ENCODE assay signal across 8 cellular contexts in the genomic region with DNA sequence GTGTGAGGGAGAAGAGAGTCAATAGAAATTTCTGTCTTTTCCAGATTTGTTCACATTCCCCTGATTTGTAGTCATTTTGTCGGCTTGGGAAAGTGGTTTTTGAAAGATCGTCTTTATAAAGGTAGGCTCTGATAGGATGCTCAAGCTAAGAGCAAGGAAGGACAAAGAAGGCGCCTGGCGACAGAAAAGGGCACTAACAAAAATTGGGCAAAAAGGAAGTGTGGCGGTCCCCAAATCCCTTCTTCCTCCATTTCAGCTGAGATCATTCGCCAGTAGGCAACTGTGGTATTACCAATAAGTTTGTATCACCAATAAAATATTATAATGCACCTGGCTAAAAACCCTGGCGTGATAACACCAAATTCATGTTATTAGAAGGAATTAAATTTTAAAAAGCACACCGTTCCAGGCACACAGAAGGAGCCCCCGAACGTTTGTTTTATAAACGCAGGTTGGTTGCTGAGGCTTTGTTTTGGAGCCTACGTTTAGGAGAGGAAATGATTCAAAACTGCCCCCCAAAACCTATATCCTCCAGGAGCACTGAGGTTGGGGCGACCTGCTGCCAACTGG. TPM values are rescaled to one million over a fixed set of nuclear protein-coding genes. Genes with fewer than 3 reads are reported as not detected.
DNase-seq lines count a peak whose midpoint lies in the region; ATAC-seq and TF ChIP-seq lines count a peak whose summit lies in the region.

No MANE protein-coding gene starts in this region.

- peaks cover 6 to 48% (median 22%) of the 10 kb centered on the region in 4 donors for H3K4me1 ChIP-seq in stomach

- H3K4me3 ChIP-seq in stomach: peak overlapping the region; percentile 75 to 84 (median 80)

- H3K27me3 ChIP-seq in stomach: no peaks in the 10 kb centered on the region

- no peak for TF ChIP-seq POLR2A in stomach (IDR thresholded peaks at IDR 0.05)

- 40 to 48% (median 44%) methylated on average over 13 of the region's 13 CpGs for WGBS in stomach, 5 donors

- no peak for TF ChIP-seq CTCF in stomach (IDR thresholded peaks at IDR 0.05)

- peak overlapping the region; percentile 86 for H3K4me3 Mint-ChIP-seq in activated T-helper 2 cell treated with anti-CD3 and anti-CD28 coated beads, Interferon-gamma antibody, Interleukin-2, Interleukin-4, amounts not matched to agents 10 μg/mL and 5 μg/mL and 100 μg/mL, durations not matched to agents 14 hours and 24 hours and 36 hours (ENCODE audit: low read depth)
- H3K4me3 Mint-ChIP-seq in immature natural killer cell: peak overlapping the region; percentile 78 to 96 (median 91)

- no peaks in the 10 kb centered on the region for H3K9me3 Mint-ChIP-seq in activated T-helper 2 cell treated with anti-CD3 and anti-CD28 coated beads, Interferon-gamma antibody, Interleukin-2, Interleukin-4, amounts not matched to agents 10 μg/mL and 5 μg/mL and 100 μg/mL, durations not matched to agents 14 hours and 24 hours and 36 hours
- H3K9me3 Mint-ChIP-seq in immature natural killer cell: no peaks in the 10 kb centered on the region

- intact Hi-C loops in activated T-helper 2 cell treated with anti-CD3 and anti-CD28 coated beads, Interferon-gamma antibody, Interleukin-2, Interleukin-4, amounts not matched to agents 10 μg/mL and 5 μg/mL and 100 μg/mL, durations not matched to agents 14 hours and 24 hours and 36 hours (cut with micrococcal nuclease): loop anchor here (1.0 to 5.0 kb wide), 5 partner anchors 57 to 473 kb away; partner anchors contain the start of genes EPB41L5 and TMEM177
- intact Hi-C loops in stomach (cut with DNase I; ENCODE audit: low total_unique reads): loop anchor here (10.0 kb wide), 1 partner anchor 66 kb away; no protein-coding TSS in a partner anchor
- intact Hi-C loops in sciatic nerve (cut with DNase I): no loop called here

- peaks cover 3% of the 10 kb centered on the region for H3K36me3 Mint-ChIP-seq in activated T-helper 2 cell treated with anti-CD3 and anti-CD28 coated beads, Interferon-gamma antibody, Interleukin-2, Interleukin-4, amounts not matched to agents 10 μg/mL and 5 μg/mL and 100 μg/mL, durations not matched to agents 14 hours and 24 hours and 36 hours (ENCODE audit: low read depth)
- no peaks in the 10 kb centered on the region for H3K36me3 Mint-ChIP-seq in immature natural killer cell

- H3K27ac ChIP-seq in stomach: peak overlapping the region; percentile 93 to 97 (median 95)

- H3K36me3 ChIP-seq in stomach: no peaks in the 10 kb centered on the region

- no peaks in the 10 kb centered on the region for H3K27me3 Mint-ChIP-seq in activated T-helper 2 cell treated with anti-CD3 and anti-CD28 coated beads, Interferon-gamma antibody, Interleukin-2, Interleukin-4, amounts not matched to agents 10 μg/mL and 5 μg/mL and 100 μg/mL, durations not matched to agents 14 hours and 24 hours and 36 hours (ENCODE audit: low read depth)
- peaks cover 3 to 6% (median 6%) of the 10 kb centered on the region in 3 donors for H3K27me3 Mint-ChIP-seq in immature natural killer cell (ENCODE audit: low read depth in 3 of 3)

- DNase-seq in NCI-H146 (lab: John Stamatoyannopoulos, UW) (peak; percentile 28), NCI-H146 treated with DMSO at 0.1 percent for 48 hours (lab: John Stamatoyannopoulos, UW; ENCODE audit: unreplicated experiment) (no peak), immature natural killer cell (no peak), stomach (no peak), HCEC 1CT (no peak), sciatic nerve (ENCODE audit: low spot score) (no peak), NCI-H1092 treated with DMSO at 0.1 percent for 48 hours (lab: John Stamatoyannopoulos, UW) (no peak)
- DNase-seq in activated T-helper 2 cell treated with anti-CD3 and anti-CD28 coated beads, Interferon-gamma antibody, Interleukin-2, Interleukin-4, amounts not matched to agents 10 μg/mL and 5 μg/mL and 100 μg/mL, durations not matched to agents 14 hours and 24 hours and 36 hours (ENCODE audit: low spot score): no peak

- no peak for ATAC-seq in sciatic nerve

- no peak for TF ChIP-seq EP300 in stomach (IDR thresholded peaks at IDR 0.05)

- H3K9me3 ChIP-seq in stomach: no peaks in the 10 kb centered on the region

- peaks cover 39% of the 10 kb centered on the region for H3K4me1 Mint-ChIP-seq in activated T-helper 2 cell treated with anti-CD3 and anti-CD28 coated beads, Interferon-gamma antibody, Interleukin-2, Interleukin-4, amounts not matched to agents 10 μg/mL and 5 μg/mL and 100 μg/mL, durations not matched to agents 14 hours and 24 hours and 36 hours (ENCODE audit: low read depth)
- peaks cover 48 to 54% of the 10 kb centered on the region in 2 donors for H3K4me1 Mint-ChIP-seq in immature natural killer cell

- peak overlapping the region; percentile 78 for H3K27ac Mint-ChIP-seq in activated T-helper 2 cell treated with anti-CD3 and anti-CD28 coated beads, Interferon-gamma antibody, Interleukin-2, Interleukin-4, amounts not matched to agents 10 μg/mL and 5 μg/mL and 100 μg/mL, durations not matched to agents 14 hours and 24 hours and 36 hours
- H3K27ac Mint-ChIP-seq in immature natural killer cell: peak overlapping the region; percentile 77 to 94 (median 90)

RNA-seq across cellular contexts. Expression of gene PTPN4, which starts 0.8 kb away (rescaled TPM):
- 22.1 and 22.5 TPM in 2 replicates for total RNA-seq in activated T-helper 2 cell treated with anti-CD3 and anti-CD28 coated beads, Interferon-gamma antibody, Interleukin-2, Interleukin-4, amounts not matched to agents 10 μg/mL and 5 μg/mL and 100 μg/mL, durations not matched to agents 14 hours and 24 hours and 36 hours
- polyA plus RNA-seq in immature natural killer cell: 100 to 1,000 TPM; 172 to 335 (median 206) TPM
- 100 to 1,000 TPM in 2 of 5 donors, 10 to 100 TPM in 2, 1 to 10 TPM in 1; 8.1 to 450 (median 52.5) TPM for total RNA-seq in stomach
- polyA plus RNA-seq in stomach: 1 to 10 TPM; 2.9 to 3.8 (median 3.5) TPM
- 37.7 TPM for total RNA-seq in sciatic nerve
